In the genomic region with DNA sequence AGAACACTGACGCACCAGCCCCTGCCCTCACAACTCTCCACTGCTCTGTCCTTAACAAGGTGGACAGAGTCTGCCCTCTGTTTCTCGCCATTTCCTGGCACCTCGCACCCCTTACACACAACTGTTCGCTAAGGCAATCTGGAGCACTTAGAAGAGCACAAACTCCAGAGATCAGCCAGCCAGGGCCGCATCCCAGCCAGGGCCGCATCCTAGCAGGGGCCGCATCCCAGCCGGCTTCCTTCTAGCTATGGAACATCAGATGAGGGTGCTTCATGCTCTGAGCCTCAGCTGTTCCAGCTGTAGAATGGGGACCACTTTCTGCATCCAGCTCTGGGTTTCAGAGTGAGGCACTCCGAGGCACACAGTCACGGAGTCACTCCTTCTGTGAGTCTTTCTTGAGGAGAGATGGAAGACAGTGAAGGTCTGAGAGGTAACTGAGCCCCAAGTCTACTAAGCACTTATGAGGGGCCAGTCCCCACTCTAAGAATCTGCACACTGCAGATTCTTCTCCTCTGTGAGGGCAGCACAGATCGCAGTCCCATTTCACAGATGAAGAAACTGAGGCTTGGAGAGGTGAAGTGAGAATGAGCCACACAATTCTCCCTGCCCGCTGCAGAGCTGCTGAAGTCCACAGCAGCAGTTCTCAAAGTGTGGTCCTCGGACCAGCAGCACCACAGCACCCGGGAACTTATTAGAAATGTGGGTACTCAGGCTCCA, we compare ENCODE assay signal across 10 cellular contexts. TPM values are rescaled to one million over a fixed set of nuclear protein-coding genes. Genes with fewer than 3 reads are reported as not detected.
DNase-seq lines count a peak whose midpoint lies in the region; ATAC-seq, FAIRE-seq and TF ChIP-seq lines count a peak whose summit lies in the region.
"Had no signal": no experiment of that assay in that cellular context is flagged by ENCODE, and none has a peak within 500 bp of the region (broad histone marks: within the 10 kb centered on the region; RNA-seq: fewer than 3 reads in every experiment).

No MANE protein-coding gene starts in this region.

- peaks cover 47% of the 10 kb centered on the region for H3K36me3 ChIP-seq in DOHH2 (ENCODE audit: control insufficient read depth, low read length)
- H3K36me3 ChIP-seq in SJSA1 = peaks cover 60% of the 10 kb centered on the region
- peaks cover 0 to 2% of the 10 kb centered on the region in 2 experiments for H3K36me3 ChIP-seq in endothelial cell of umbilical vein (ENCODE audit: control insufficient read depth in 2 of 2, extremely low read depth in 1 of 2, insufficient read depth in 2 of 2, low read length in 2 of 2)
- H3K36me3 ChIP-seq in neutrophil = peaks cover 42% of the 10 kb centered on the region

- peak overlapping the region; percentile 99 for H3K4me2 ChIP-seq in DOHH2 (ENCODE audit: low read length)
- peak overlapping the region; percentile 20 for H3K4me2 ChIP-seq in endothelial cell of umbilical vein (ENCODE audit: insufficient read depth, low read length)

- H2AFZ ChIP-seq in endothelial cell of umbilical vein (ENCODE audit: low read depth, low read length) = no peak overlapping the region

- no peak for ATAC-seq in GM21786 (IDR thresholded peaks at IDR 0.05; ENCODE audit: unreplicated experiment)
- no peak for ATAC-seq in GM21367 (IDR thresholded peaks at IDR 0.05; ENCODE audit: unreplicated experiment)

- no peaks in the 10 kb centered on the region for H3K9me1 ChIP-seq in endothelial cell of umbilical vein (replicated peaks; ENCODE audit: control insufficient read depth, extremely low read depth, insufficient read depth, low read length)

- H4K20me1 ChIP-seq in DOHH2 (ENCODE audit: control insufficient read depth, insufficient read depth, low read depth, low read length) = no peaks in the 10 kb centered on the region
- H4K20me1 ChIP-seq in endothelial cell of umbilical vein (replicated peaks; ENCODE audit: control insufficient read depth, extremely low read depth, insufficient read depth, low read length) = no peaks in the 10 kb centered on the region

- H3K27me3 ChIP-seq in DOHH2 (ENCODE audit: control insufficient read depth, low read length) (no peaks in the 10 kb centered on the region), SJSA1 (replicated peaks) (no peaks in the 10 kb centered on the region), endothelial cell of umbilical vein (ENCODE audit: control insufficient read depth in 2 of 2, insufficient read depth in 2 of 2, low read length in 2 of 2) (no peaks in the 10 kb centered on the region), neutrophil (no peaks in the 10 kb centered on the region)

- no peaks in the 10 kb centered on the region for H3K9me2 ChIP-seq in DOHH2 (replicated peaks; ENCODE audit: control insufficient read depth, low read length)

- H3K79me2 ChIP-seq in DOHH2 (ENCODE audit: control insufficient read depth, low read length) (peaks cover 78% of the 10 kb centered on the region), endothelial cell of umbilical vein (ENCODE audit: control insufficient read depth, insufficient read depth, low read length) (peaks cover 72% of the 10 kb centered on the region)

- TF ChIP-seq CTCF in DOHH2 (IDR thresholded peaks at IDR 0.05; ENCODE audit: low read depth, low read length, poor library complexity, severe bottlenecking) (no peak), endothelial cell of umbilical vein (IDR thresholded peaks at IDR 0.05; ENCODE audit: extremely low read depth in 1 of 2, insufficient read depth in 1 of 2, low read depth in 1 of 2, low read length in 2 of 2) (no peak), neutrophil (IDR thresholded peaks at IDR 0.05) (no peak)

- FAIRE-seq in endothelial cell of umbilical vein (lab: Jason Lieb, UNC) = no peak

- DNase-seq in SJSA1 (ENCODE audit: low read depth in 1 of 2, low spot score in 2 of 2) (no peak), endothelial cell of umbilical vein (ENCODE audit: low read depth, low spot score) (no peak), midbrain (lab: John Stamatoyannopoulos, UW) (no peak), NCI-H2107 treated with DMSO at 0.1 percent for 48 hours (lab: John Stamatoyannopoulos, UW; ENCODE audit: unreplicated experiment) (no peak)
- DNase-seq: activated gamma-delta T cell, COR-L47 had no signal

- CTCF ChIA-PET in endothelial cell of umbilical vein (lab: Charles Lee) = interaction anchor here (0.8 to 3.4 kb wide), 5 partner anchors 29 to 91 kb away, joined by 3 to 23 read pairs (median 5); no protein-coding TSS in a partner anchor

- H3K9me3 ChIP-seq in DOHH2 (ENCODE audit: control insufficient read depth, insufficient read depth, low read length) = no peaks in the 10 kb centered on the region
- no peaks in the 10 kb centered on the region for H3K9me3 ChIP-seq in SJSA1 (replicated peaks)
- no peaks in the 10 kb centered on the region for H3K9me3 ChIP-seq in endothelial cell of umbilical vein (replicated peaks; ENCODE audit: control insufficient read depth, insufficient read depth, low read length)
- H3K9me3 ChIP-seq in neutrophil = no peaks in the 10 kb centered on the region

- intact Hi-C loops in endothelial cell of umbilical vein (cut with micrococcal nuclease) = no loop called here

- H3K4me1 ChIP-seq in DOHH2 (ENCODE audit: control insufficient read depth, low read length) (peaks cover 94% of the 10 kb centered on the region), SJSA1 (replicated peaks) (peaks cover 51% of the 10 kb centered on the region), endothelial cell of umbilical vein (ENCODE audit: control insufficient read depth, extremely low read depth, insufficient read depth, low read length) (peaks cover 46% of the 10 kb centered on the region), neutrophil (ENCODE audit: control insufficient read depth in 1 of 2, insufficient read depth in 1 of 2, low read depth in 1 of 2, low read length in 1 of 2) (peaks cover 87 to 98% of the 10 kb centered on the region in 2 experiments)

- BruUV-seq in endothelial cell of umbilical vein (replicated peaks; lab: Mats Ljungman, UMichigan) = no TSS peak

- peaks cover 57% of the 10 kb centered on the region for H3F3A ChIP-seq in DOHH2 (ENCODE audit: control insufficient read depth, insufficient read depth)

- H3K27ac ChIP-seq in DOHH2 (ENCODE audit: low read depth, low read length) = peak overlapping the region; percentile 98
- peak overlapping the region; percentile 26; the same call in 1 of the 2 replicates for H3K27ac ChIP-seq in SJSA1
- H3K27ac ChIP-seq in endothelial cell of umbilical vein (ENCODE audit: insufficient read depth, low read depth, low read length) = peak overlapping the region; percentile 41
- peak overlapping the region; percentile 93 for H3K27ac ChIP-seq in neutrophil

- no peak overlapping the region for H3K9ac ChIP-seq in endothelial cell of umbilical vein (replicated peaks; ENCODE audit: extremely low read depth, insufficient read depth, low read length)

- H3K4me3 ChIP-seq in DOHH2 (ENCODE audit: low read length) (peak overlapping the region; percentile 64), SJSA1 (no peak overlapping the region), endothelial cell of umbilical vein (replicated peaks in 1 of 3; ENCODE audit: insufficient read depth in 1 of 3, low read depth in 1 of 3, low read length in 3 of 3) (no peak overlapping the region), neutrophil (ENCODE audit: low read depth in 1 of 2, low read length in 1 of 2) (peak overlapping the region; percentile 80 to 92)

- POLR2A ChIA-PET in endothelial cell of umbilical vein (lab: Charles Lee) = no interaction called here

- dilution Hi-C loops in endothelial cell of umbilical vein (cut with MboI; ENCODE audit: extremely low pct_ligation_motif_present, low sequenced_read_pairs) = no loop called here

- TF ChIP-seq POLR2A in endothelial cell of umbilical vein (IDR thresholded peaks at IDR 0.05; ENCODE audit: low read depth, low read length) = no peak

TF ChIP-seq in endothelial cell of umbilical vein, 7 proteins besides CTCF, POLR2A, EP300 and RAD21:
- TF ChIP-seq MYC (IDR thresholded peaks at IDR 0.05; ENCODE audit: low read depth, low read length) (no peak), POLR2AphosphoS5 (IDR thresholded peaks at IDR 0.05; ENCODE audit: insufficient read depth, low read depth, low read length) (no peak), EZH2 (IDR thresholded peaks at IDR 0.05; ENCODE audit: borderline replicate concordance, low read depth, low read length, severe bottlenecking) (no peak), FOS (IDR thresholded peaks at IDR 0.05; ENCODE audit: borderline replicate concordance, insufficient read depth, low read length) (no peak), GATA2 (IDR thresholded peaks at IDR 0.05; ENCODE audit: insufficient read depth, insufficient read length, low read depth, low read length) (no peak), JUN (IDR thresholded peaks at IDR 0.05; ENCODE audit: borderline replicate concordance, insufficient read depth, insufficient read length, low read depth) (no peak)
- TF ChIP-seq, protein P1, sequence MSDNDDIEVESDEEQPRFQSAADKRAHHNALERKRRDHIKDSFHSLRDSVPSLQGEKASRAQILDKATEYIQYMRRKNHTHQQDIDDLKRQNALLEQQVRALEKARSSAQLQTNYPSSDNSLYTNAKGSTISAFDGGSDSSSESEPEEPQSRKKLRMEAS (IDR thresholded peaks at IDR 0.05; ENCODE audit: insufficient read depth, insufficient read length) = no peak

RNA-seq across cellular contexts. Expression of a gene that starts 20.9 kb away (rescaled TPM):
- total RNA-seq in SJSA1 (2014; rRNA removed; shearing (Covaris generic)) = 455 and 520 TPM in 2 replicates
- 132 and 200 TPM in 2 replicates for total RNA-seq in endothelial cell of umbilical vein
- 65.6 and 90.0 TPM in 2 replicates for polyA plus RNA-seq in endothelial cell of umbilical vein
- 99.8 and 106 TPM in 2 replicates for polyA plus RNA-seq in endothelial cell of umbilical vein (2011; cell fraction: cytosol; rRNA removed)
- 39.3 and 41.3 TPM in 2 replicates for polyA plus RNA-seq in endothelial cell of umbilical vein (2011; cell fraction: nucleus; rRNA removed)
- polyA plus RNA-seq in endothelial cell of umbilical vein (2012) = 193 and 246 TPM in 2 replicates
- 33.3 and 35.2 TPM in 2 replicates for polyA minus RNA-seq in endothelial cell of umbilical vein
- polyA minus RNA-seq in endothelial cell of umbilical vein (2011; cell fraction: cytosol; rRNA and poly(A)+ RNA removed) = 48.9 TPM
- polyA minus RNA-seq in endothelial cell of umbilical vein (2011; cell fraction: nucleus; rRNA and poly(A)+ RNA removed) = 11.0 and 14.6 TPM in 2 replicates

RNA-seq across cellular contexts. Expression of a gene that starts 51.4 kb away (rescaled TPM):
- total RNA-seq in SJSA1 (2014; rRNA removed; shearing (Covaris generic)) = 33.3 and 45.8 TPM in 2 replicates
- 33.3 and 38.8 TPM in 2 replicates for total RNA-seq in endothelial cell of umbilical vein
- 31.3 and 36.4 TPM in 2 replicates for polyA plus RNA-seq in endothelial cell of umbilical vein
- polyA plus RNA-seq in endothelial cell of umbilical vein (2011; cell fraction: cytosol; rRNA removed) = 18.3 and 23.5 TPM in 2 replicates
- polyA plus RNA-seq in endothelial cell of umbilical vein (2011; cell fraction: nucleus; rRNA removed) = 60.0 and 67.8 TPM in 2 replicates
- 17.6 and 24.1 TPM in 2 replicates for polyA plus RNA-seq in endothelial cell of umbilical vein (2012)
- 44.8 and 47.5 TPM in 2 replicates for polyA minus RNA-seq in endothelial cell of umbilical vein
- polyA minus RNA-seq in endothelial cell of umbilical vein (2011; cell fraction: cytosol; rRNA and poly(A)+ RNA removed) = 13.3 TPM
- 28.2 and 33.0 TPM in 2 replicates for polyA minus RNA-seq in endothelial cell of umbilical vein (2011; cell fraction: nucleus; rRNA and poly(A)+ RNA removed)

Comparison
In these comparisons a context has a peak if more than half of its experiments do, and no peak if none do; other contexts are left out.
1. H3K27ac ChIP-seq: peak in every context shown above with its lines; median percentile 98 in DOHH2; 93 in neutrophil; 41 in endothelial cell of umbilical vein; 26 in SJSA1.
2. H3K4me3 ChIP-seq: peak in DOHH2 (single experiment) and neutrophil (2 of 2); none in SJSA1 (single experiment) and endothelial cell of umbilical vein (0 of 3).